1 cellular context compared by ENCODE assay signal in genomic region chr6:48996461-48997119, GRCh38.
TF ChIP-seq lines count a peak whose summit lies in the region.

No MANE protein-coding gene starts in this region.

TF ChIP-seq in IMR-90, 13 proteins besides CTCF, POLR2A, EP300 and RAD21 (continued from another document):
- TF ChIP-seq ELK1 (IDR thresholded peaks at IDR 0.05; ENCODE audit: borderline replicate concordance, low read depth, low read length) (no peak), FOS (IDR thresholded peaks at IDR 0.05; ENCODE audit: low read depth, low read length) (no peak), MAFK (IDR thresholded peaks at IDR 0.05; ENCODE audit: low read depth, low read length) (no peak), CEBPB (IDR thresholded peaks at IDR 0.05; ENCODE audit: low read depth, low read length) (no peak), MXI1 (IDR thresholded peaks at IDR 0.05; ENCODE audit: borderline replicate concordance, low read depth, low read length) (no peak), CHD1 (IDR thresholded peaks at IDR 0.05; ENCODE audit: low read depth, low read length) (no peak), RFX5 (IDR thresholded peaks at IDR 0.05; ENCODE audit: low read depth, low read length) (no peak), MAZ (IDR thresholded peaks at IDR 0.05; ENCODE audit: borderline replicate concordance, low read depth, low read length) (no peak), USF2 (IDR thresholded peaks at IDR 0.05; ENCODE audit: low read depth, low read length) (no peak)
